In the genomic region with DNA sequence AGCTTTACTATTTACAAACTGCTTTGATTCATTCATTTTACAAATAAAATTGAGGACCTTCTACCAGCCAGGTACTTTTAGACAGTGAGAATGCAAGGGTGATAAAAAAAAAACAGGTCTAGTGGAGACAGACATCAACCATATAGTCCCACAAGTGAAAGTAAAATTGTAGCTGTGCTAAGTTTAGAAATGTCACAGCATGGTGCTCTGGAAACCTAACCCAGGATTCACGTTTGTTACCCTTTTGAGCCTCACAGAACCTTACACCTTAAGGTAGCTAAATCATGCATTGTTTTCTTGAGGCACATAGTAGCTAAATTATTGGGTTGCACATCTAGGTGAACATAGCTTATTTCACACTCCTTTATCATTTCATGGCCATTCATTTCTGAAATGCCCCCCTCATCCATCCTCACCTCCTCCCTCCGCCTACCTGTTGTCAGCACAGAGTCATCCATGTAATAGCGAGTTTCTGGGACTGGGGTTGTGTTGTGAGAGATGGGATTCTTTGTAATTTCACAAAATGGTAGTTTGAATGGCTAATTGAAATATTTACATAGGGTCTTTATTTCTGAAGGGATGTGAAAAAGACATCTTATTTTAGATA, we compare ENCODE assay signal across 20 cellular contexts. TPM values are rescaled to one million over a fixed set of nuclear protein-coding genes. Genes with fewer than 3 reads are reported as not detected.
DNase-seq lines count a peak whose midpoint lies in the region; ATAC-seq and TF ChIP-seq lines count a peak whose summit lies in the region.
"Had no signal": no experiment of that assay in that cellular context is flagged by ENCODE, and none has a peak within 500 bp of the region (broad histone marks: within the 10 kb centered on the region; RNA-seq: fewer than 3 reads in every experiment).

No MANE protein-coding gene starts in this region.

- H3K27ac Mint-ChIP-seq in CD8-positive, alpha-beta T cell: peak overlapping the region; percentile 53
- H3K27ac Mint-ChIP-seq in activated naive CD8-positive, alpha-beta T cell treated with anti-CD3 and anti-CD28 coated beads for 36 hours: peak overlapping the region; percentile 79
- no peak overlapping the region for H3K27ac Mint-ChIP-seq in GM23338

- peaks cover 51% of the 10 kb centered on the region for H3K4me1 Mint-ChIP-seq in CD8-positive, alpha-beta T cell (ENCODE audit: low read depth)
- H3K4me1 Mint-ChIP-seq in activated naive CD8-positive, alpha-beta T cell treated with anti-CD3 and anti-CD28 coated beads for 36 hours: peaks cover 28% of the 10 kb centered on the region
- H3K4me1 Mint-ChIP-seq in GM23338: peaks cover 7% of the 10 kb centered on the region; the same call in 2 of the 3 replicates

- CTCF ChIA-PET in CD8-positive, alpha-beta T cell (lab: Charles Lee): interaction anchor here (0.6 to 1.3 kb wide), 4 partner anchors 10 to 87 kb away, joined by 3 to 4 read pairs (median 4); no protein-coding TSS in a partner anchor

- no peak overlapping the region for H3K4me2 ChIP-seq in GM23338

- peaks cover 100% of the 10 kb centered on the region for H3K79me2 ChIP-seq in GM23338 (replicated peaks; ENCODE audit: insufficient read depth)

- no peak for TF ChIP-seq POLR2A in GM18505 (IDR thresholded peaks at IDR 0.05; ENCODE audit: borderline replicate concordance, extremely low read depth, insufficient read depth, insufficient read length)

- H3K9me2 ChIP-seq in GM23338 (ENCODE audit: insufficient read depth): no peaks in the 10 kb centered on the region

- POLR2A ChIA-PET in CD8-positive, alpha-beta T cell (lab: Charles Lee): interaction anchor here (0.6 to 1.3 kb wide), 2 partner anchors 9 to 235 kb away, joined by 3 to 5 read pairs; no protein-coding TSS in a partner anchor

- no peak overlapping the region for H2AFZ ChIP-seq in GM23338

- H3K27me3 Mint-ChIP-seq in CD8-positive, alpha-beta T cell (ENCODE audit: low read depth): no peaks in the 10 kb centered on the region
- H3K27me3 Mint-ChIP-seq in activated naive CD8-positive, alpha-beta T cell treated with anti-CD3 and anti-CD28 coated beads for 36 hours: no peaks in the 10 kb centered on the region
- H3K27me3 Mint-ChIP-seq in GM23338 (ENCODE audit: insufficient read depth, low read depth, poor library complexity): peaks cover 7% of the 10 kb centered on the region

- H3F3A ChIP-seq in GM23338 (replicated peaks; ENCODE audit: low read depth): peaks cover 10% of the 10 kb centered on the region; the same call in 1 of the 2 replicates

- peaks cover 53% of the 10 kb centered on the region for H3K36me3 Mint-ChIP-seq in CD8-positive, alpha-beta T cell
- H3K36me3 Mint-ChIP-seq in activated naive CD8-positive, alpha-beta T cell treated with anti-CD3 and anti-CD28 coated beads for 36 hours: peaks cover 38% of the 10 kb centered on the region
- peaks cover 96% of the 10 kb centered on the region for H3K36me3 Mint-ChIP-seq in GM23338 (ENCODE audit: low read depth)

- no peak overlapping the region for H3K27ac ChIP-seq in CD8-positive, alpha-beta T cell (ENCODE audit: low read depth, low read length)
- H3K27ac ChIP-seq in GM23338 (ENCODE audit: low read depth): no peak overlapping the region
- H3K27ac ChIP-seq: left ventricle myocardium inferior, Peyer's patch, tibial nerve had no signal

- H4K20me1 ChIP-seq in GM23338 (replicated peaks; ENCODE audit: insufficient read depth): peaks cover 51% of the 10 kb centered on the region

- no peaks in the 10 kb centered on the region for H3K9me3 ChIP-seq in CD8-positive, alpha-beta T cell (ENCODE audit: low read length)
- H3K9me3 ChIP-seq: left ventricle myocardium inferior, Peyer's patch, tibial nerve had no signal

- intact Hi-C loops in CD8-positive, alpha-beta T cell (cut with DNase I, micrococcal nuclease): no loop called here

- no peak overlapping the region for H3K4me3 ChIP-seq in CD8-positive, alpha-beta T cell (ENCODE audit: low read depth, low read length)
- no peak overlapping the region for H3K4me3 ChIP-seq in GM23338
- H3K4me3 ChIP-seq: left ventricle myocardium inferior, Peyer's patch, tibial nerve had no signal

- H3K27me3 ChIP-seq in CD8-positive, alpha-beta T cell (ENCODE audit: insufficient read depth, low read length): no peaks in the 10 kb centered on the region
- no peaks in the 10 kb centered on the region for H3K27me3 ChIP-seq in GM23338 (ENCODE audit: insufficient read depth)
- H3K27me3 ChIP-seq: Peyer's patch, tibial nerve had no signal

- peaks cover 3% of the 10 kb centered on the region for H3K4me1 ChIP-seq in CD8-positive, alpha-beta T cell (ENCODE audit: insufficient read depth, low read length)
- H3K4me1 ChIP-seq in GM23338 (ENCODE audit: insufficient read depth): no peaks in the 10 kb centered on the region; the same call in 1 of the 2 replicates
- H3K4me1 ChIP-seq: Peyer's patch had no signal

- peak overlapping the region; percentile 8 for H3K4me3 Mint-ChIP-seq in CD8-positive, alpha-beta T cell
- peak overlapping the region; percentile 14 for H3K4me3 Mint-ChIP-seq in activated naive CD8-positive, alpha-beta T cell treated with anti-CD3 and anti-CD28 coated beads for 36 hours
- no peak overlapping the region for H3K4me3 Mint-ChIP-seq in GM23338
- H3K4me3 Mint-ChIP-seq: nephron had no signal

- no peaks in the 10 kb centered on the region for H3K9me3 Mint-ChIP-seq in CD8-positive, alpha-beta T cell
- peaks cover 1% of the 10 kb centered on the region for H3K9me3 Mint-ChIP-seq in activated naive CD8-positive, alpha-beta T cell treated with anti-CD3 and anti-CD28 coated beads for 36 hours
- H3K9me3 Mint-ChIP-seq in GM23338: no peaks in the 10 kb centered on the region
- H3K9me3 Mint-ChIP-seq: nephron had no signal

- H3K36me3 ChIP-seq in CD8-positive, alpha-beta T cell (ENCODE audit: insufficient read depth, low read length): no peaks in the 10 kb centered on the region
- peaks cover 62% of the 10 kb centered on the region for H3K36me3 ChIP-seq in GM23338 (ENCODE audit: insufficient read depth)

- no peak for DNase-seq in CD8-positive, alpha-beta T cell
- no peak for DNase-seq in activated naive CD8-positive, alpha-beta T cell treated with anti-CD3 and anti-CD28 coated beads for 36 hours
- DNase-seq in GM19240 (ENCODE audit: insufficient read length, low spot score) (no peak), ureter (ENCODE audit: low spot score) (no peak), NCI-H1092 (lab: John Stamatoyannopoulos, UW) (no peak), GM23338 (ENCODE audit: low spot score) (no peak)
- DNase-seq: C1 segment of cervical spinal cord; effector memory CD4-positive, alpha-beta T cell; EL; GOT3; left ventricle myocardium inferior; NCI-H2029; NCI-H526; stimulated activated CD4-positive, alpha-beta T cell treated with anti-CD3 and anti-CD28 coated beads, Interleukin-1b, Interleukin-23, amount 100 ng/mL, for 48 hours; SW 1271 had no signal

- peak; percentile 63 for ATAC-seq in CD8-positive, alpha-beta T cell
- ATAC-seq in GM18505 (IDR thresholded peaks at IDR 0.05; ENCODE audit: unreplicated experiment): peak; percentile 56
- ATAC-seq in HG03108 (IDR thresholded peaks at IDR 0.05; ENCODE audit: unreplicated experiment): peak; percentile 56
- no peak for ATAC-seq in GM23338

- TF ChIP-seq CTCF in CD8-positive, alpha-beta T cell (IDR thresholded peaks at IDR 0.05): no peak
- no peak for TF ChIP-seq CTCF in GM23338 (conservative IDR thresholded peaks at IDR 0.05; ENCODE audit: low read depth in 2 of 2)

TF ChIP-seq in GM23338, 12 proteins besides CTCF, POLR2A, EP300 and RAD21 (continues in another document):
- no peak for TF ChIP-seq EZH2phosphoT487 (IDR thresholded peaks at IDR 0.05; ENCODE audit: unreplicated experiment)
- TF ChIP-seq CREB1 (CRISPR knock-in tag; IDR thresholded peaks at IDR 0.05; ENCODE audit: low read depth): no peak
- TF ChIP-seq, protein P1, sequence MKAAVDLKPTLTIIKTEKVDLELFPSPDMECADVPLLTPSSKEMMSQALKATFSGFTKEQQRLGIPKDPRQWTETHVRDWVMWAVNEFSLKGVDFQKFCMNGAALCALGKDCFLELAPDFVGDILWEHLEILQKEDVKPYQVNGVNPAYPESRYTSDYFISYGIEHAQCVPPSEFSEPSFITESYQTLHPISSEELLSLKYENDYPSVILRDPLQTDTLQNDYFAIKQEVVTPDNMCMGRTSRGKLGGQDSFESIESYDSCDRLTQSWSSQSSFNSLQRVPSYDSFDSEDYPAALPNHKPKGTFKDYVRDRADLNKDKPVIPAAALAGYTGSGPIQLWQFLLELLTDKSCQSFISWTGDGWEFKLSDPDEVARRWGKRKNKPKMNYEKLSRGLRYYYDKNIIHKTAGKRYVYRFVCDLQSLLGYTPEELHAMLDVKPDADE (IDR thresholded peaks at IDR 0.05): no peak
- no peak for TF ChIP-seq POLR2AphosphoS5 (IDR thresholded peaks at IDR 0.05; ENCODE audit: low read depth)
- TF ChIP-seq JUNB (IDR thresholded peaks at IDR 0.05; ENCODE audit: unreplicated experiment): no peak
- no peak for TF ChIP-seq ZNF114 (CRISPR knock-in tag; IDR thresholded peaks at IDR 0.05)
- no peak for TF ChIP-seq NANOG (IDR thresholded peaks at IDR 0.05; ENCODE audit: borderline replicate concordance)
- no peak for TF ChIP-seq EZH2 (IDR thresholded peaks at IDR 0.05; ENCODE audit: low read depth, unreplicated experiment)
- no peak for TF ChIP-seq ZNF331 (CRISPR knock-in tag; IDR thresholded peaks at IDR 0.05; ENCODE audit: low read depth)

RNA-seq across cellular contexts. Expression of a gene that starts 7.1 kb away (rescaled TPM):
- 10 to 100 TPM; 17.6 to 18.4 TPM for total RNA-seq in CD8-positive, alpha-beta T cell
- 10 to 100 TPM; 32.0 to 34.7 TPM for total RNA-seq in activated naive CD8-positive, alpha-beta T cell treated with anti-CD3 and anti-CD28 coated beads for 36 hours
- 72.8 TPM for total RNA-seq in ureter
- total RNA-seq in GM23338 (2014; rRNA removed; shearing (Covaris generic)): 145 and 162 TPM in 2 replicates
- polyA plus RNA-seq in GM23338 (2016; fragmentation: Nextera tagmentation; extraction: Ambion mirVana): 202 and 208 TPM in 2 replicates
